ENCODE assay signal across 8 cellular contexts in genomic region chr2:229445013-229445412, GRCh38.
A peak's percentile ranks its signal among the peaks of the same experiment; 100 is the strongest.
DNase-seq lines count a peak whose midpoint lies in the region; ATAC-seq and TF ChIP-seq lines count a peak whose summit lies in the region.

No MANE protein-coding gene starts in this region.

- no peak for TF ChIP-seq CTCF in heart right ventricle (IDR thresholded peaks at IDR 0.05)
- TF ChIP-seq CTCF in sigmoid colon (IDR thresholded peaks at IDR 0.05), result no peak

- peak; percentile 76 for DNase-seq in GM04504 (ENCODE audit: low read depth)
- peak; percentile 92 for DNase-seq in adipocyte (ENCODE audit: low read depth)
- DNase-seq in heart right ventricle, result peak; percentile 18 to 40
- peak; percentile 92 for DNase-seq in sigmoid colon
- no peak for DNase-seq in NCI-H82 treated with DMSO at 0.1 percent for 48 hours (lab: John Stamatoyannopoulos, UW; ENCODE audit: unreplicated experiment)
- DNase-seq in G401 (ENCODE audit: low spot score), result no peak
- DNase-seq in activated T-helper 2 cell treated with anti-CD3 and anti-CD28 coated beads, Interferon-gamma antibody, Interleukin-2, Interleukin-4, amounts not matched to agents 10 μg/mL and 5 μg/mL and 100 μg/mL, durations not matched to agents 14 hours and 24 hours and 36 hours (ENCODE audit: low spot score), result no peak

- 61 to 64% methylated on average over 7 of the region's 7 CpGs for WGBS in heart right ventricle, 2 donors
- 55 to 63% methylated on average over 7 of the region's 7 CpGs for WGBS in sigmoid colon, 2 donors

- intact Hi-C loops in heart right ventricle (cut with DNase I) (loop anchor here in 2 of 10 donors (5.0 kb wide), 2 partner anchors 127 to 142 kb away; no protein-coding TSS in a partner anchor), sigmoid colon (cut with DNase I) (no loop called here)
- intact Hi-C loops in activated T-helper 2 cell treated with anti-CD3 and anti-CD28 coated beads, Interferon-gamma antibody, Interleukin-2, Interleukin-4, amounts not matched to agents 10 μg/mL and 5 μg/mL and 100 μg/mL, durations not matched to agents 14 hours and 24 hours and 36 hours (cut with micrococcal nuclease), result no loop called here

- H3K9me3 Mint-ChIP-seq in activated T-helper 2 cell treated with anti-CD3 and anti-CD28 coated beads, Interferon-gamma antibody, Interleukin-2, Interleukin-4, amounts not matched to agents 10 μg/mL and 5 μg/mL and 100 μg/mL, durations not matched to agents 14 hours and 24 hours and 36 hours, result no peaks in the 10 kb centered on the region

- TF ChIP-seq EP300 in sigmoid colon (IDR thresholded peaks at IDR 0.05), result peak in 3 of 4 donors; percentile 42 to 89 (median 51)

- in situ Hi-C loops in G401 (cut with HindIII; ENCODE audit: low sequenced_read_pairs), result no loop called here

- TF ChIP-seq POLR2A in sigmoid colon (IDR thresholded peaks at IDR 0.05), result no peak

- no peaks in the 10 kb centered on the region for H3K4me1 Mint-ChIP-seq in activated T-helper 2 cell treated with anti-CD3 and anti-CD28 coated beads, Interferon-gamma antibody, Interleukin-2, Interleukin-4, amounts not matched to agents 10 μg/mL and 5 μg/mL and 100 μg/mL, durations not matched to agents 14 hours and 24 hours and 36 hours (ENCODE audit: low read depth)

- no peak overlapping the region for H3K27ac Mint-ChIP-seq in activated T-helper 2 cell treated with anti-CD3 and anti-CD28 coated beads, Interferon-gamma antibody, Interleukin-2, Interleukin-4, amounts not matched to agents 10 μg/mL and 5 μg/mL and 100 μg/mL, durations not matched to agents 14 hours and 24 hours and 36 hours

- peak overlapping the region; percentile 76 for H3K9ac ChIP-seq in adipocyte (ENCODE audit: low read length)

- peaks cover 35% of the 10 kb centered on the region for H3K4me1 ChIP-seq in adipocyte (ENCODE audit: control insufficient read depth, insufficient read depth, low read length)
- H3K4me1 ChIP-seq in heart right ventricle, result peaks cover 0 to 41% (median 18%) of the 10 kb centered on the region in 9 donors
- peaks cover 0 to 37% (median 27%) of the 10 kb centered on the region in 4 donors for H3K4me1 ChIP-seq in sigmoid colon

- H3K4me3 ChIP-seq in adipocyte (ENCODE audit: low read length) (peak overlapping the region; percentile 75), heart right ventricle (peak overlapping the region in 2 of 10 donors; percentile 14 to 20), sigmoid colon (peak overlapping the region in 1 of 4 donors; percentile 7)

- H3K36me3 Mint-ChIP-seq in activated T-helper 2 cell treated with anti-CD3 and anti-CD28 coated beads, Interferon-gamma antibody, Interleukin-2, Interleukin-4, amounts not matched to agents 10 μg/mL and 5 μg/mL and 100 μg/mL, durations not matched to agents 14 hours and 24 hours and 36 hours (ENCODE audit: low read depth), result no peaks in the 10 kb centered on the region

- no peaks in the 10 kb centered on the region for H3K36me3 ChIP-seq in adipocyte (ENCODE audit: control insufficient read depth, insufficient read depth, low read length, severe bottlenecking)
- no peaks in the 10 kb centered on the region for H3K36me3 ChIP-seq in heart right ventricle
- H3K36me3 ChIP-seq in sigmoid colon, result no peaks in the 10 kb centered on the region

- no peak overlapping the region for H3K4me3 Mint-ChIP-seq in activated T-helper 2 cell treated with anti-CD3 and anti-CD28 coated beads, Interferon-gamma antibody, Interleukin-2, Interleukin-4, amounts not matched to agents 10 μg/mL and 5 μg/mL and 100 μg/mL, durations not matched to agents 14 hours and 24 hours and 36 hours (ENCODE audit: low read depth)

- ATAC-seq in heart right ventricle, result peak; percentile 73 to 92 (median 83)
- ATAC-seq in HG03095 (IDR thresholded peaks at IDR 0.05; ENCODE audit: unreplicated experiment), result no peak

- H3K9me3 ChIP-seq in adipocyte (ENCODE audit: control insufficient read depth, low read length) (no peaks in the 10 kb centered on the region), heart right ventricle (no peaks in the 10 kb centered on the region), sigmoid colon (no peaks in the 10 kb centered on the region)

- H3K27me3 Mint-ChIP-seq in activated T-helper 2 cell treated with anti-CD3 and anti-CD28 coated beads, Interferon-gamma antibody, Interleukin-2, Interleukin-4, amounts not matched to agents 10 μg/mL and 5 μg/mL and 100 μg/mL, durations not matched to agents 14 hours and 24 hours and 36 hours (ENCODE audit: low read depth), result no peaks in the 10 kb centered on the region

- H3K27ac ChIP-seq in heart right ventricle, result peak overlapping the region; percentile 41 to 85 (median 75)
- H3K27ac ChIP-seq in sigmoid colon, result peak overlapping the region; percentile 73 to 86 (median 78)

- H3K27me3 ChIP-seq in adipocyte (replicated peaks; ENCODE audit: control insufficient read depth, insufficient read depth, low read length) (no peaks in the 10 kb centered on the region), heart right ventricle (no peaks in the 10 kb centered on the region), sigmoid colon (no peaks in the 10 kb centered on the region)

Comparison
In these comparisons a context has a peak if more than half of its experiments do, and no peak if none do; other contexts are left out.
1. DNase-seq: peak in GM04504 (single experiment), adipocyte (single experiment), heart right ventricle (2 of 2) and sigmoid colon (single experiment); none in NCI-H82 treated with DMSO at 0.1 percent for 48 hours (single experiment), G401 (single experiment) and activated T-helper 2 cell treated with anti-CD3 and anti-CD28 coated beads, Interferon-gamma antibody, Interleukin-2, Interleukin-4, amounts not matched to agents 10 μg/mL and 5 μg/mL and 100 μg/mL, durations not matched to agents 14 hours and 24 hours and 36 hours (single experiment).